ENCODE assay signal across 26 cellular contexts in the genomic region with DNA sequence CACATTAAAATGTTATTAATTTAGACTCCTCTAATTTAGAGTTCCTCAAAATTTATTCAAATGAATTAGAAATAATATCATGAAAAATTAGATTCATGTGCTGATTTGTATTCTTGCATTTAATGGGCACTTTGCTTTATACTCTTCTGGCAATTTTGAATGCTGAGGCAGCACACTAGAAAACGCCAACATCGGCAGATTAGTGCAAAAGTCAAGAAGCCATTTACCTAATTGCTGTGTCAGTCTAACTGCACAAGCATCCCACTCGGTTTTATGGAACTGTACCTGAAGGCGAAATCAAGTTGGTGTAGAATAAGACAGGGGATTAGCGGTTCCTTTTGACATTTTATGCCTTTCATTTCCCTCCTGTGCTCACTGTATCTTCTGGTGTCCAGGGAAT.
"Had no signal": no experiment of that assay in that cellular context is flagged by ENCODE, and none has a peak within 500 bp of the region (broad histone marks: within the 10 kb centered on the region; RNA-seq: fewer than 3 reads in every experiment).

No MANE protein-coding gene starts in this region.

- H3K36me3 ChIP-seq: breast epithelium, esophagus muscularis mucosa, heart right ventricle, left ventricle myocardium inferior, neutrophil, sigmoid colon, thoracic aorta had no signal

- H3K4me3 Mint-ChIP-seq: activated CD4-positive, alpha-beta memory T cell treated with anti-CD3 and anti-CD28 coated beads for 36 hours; activated CD4-positive, alpha-beta T cell treated with anti-CD3 and anti-CD28 coated beads, Interleukin-2, amount 10 ng/mL, durations not matched to agents 24 days and 14 days; endodermal cell; natural killer cell treated with Interleukin-12 subunit alpha and Interleukin-12 subunit beta and Interleukin-15 and Interleukin-18, amount 100 ng/mL, for 72 hours; stimulated activated effector memory CD8-positive, alpha-beta T cell treated with anti-CD3 and anti-CD28 coated beads, Interleukin-12 subunit alpha, Interleukin-12 subunit beta, amount 100 ng/mL, for 72 hours; stimulated activated naive CD8-positive, alpha-beta T cell treated with anti-CD3 and anti-CD28 coated beads, Interleukin-15, Interleukin-2, amounts not matched to agents 100 ng/mL and 50 ng/mL, for 24 hours had no signal

- H3K9me3 Mint-ChIP-seq: activated CD4-positive, alpha-beta T cell treated with anti-CD3 and anti-CD28 coated beads, Interleukin-2, amount 10 ng/mL, durations not matched to agents 24 days and 14 days; endodermal cell had no signal

- H3K4me1 Mint-ChIP-seq: activated CD4-positive, alpha-beta T cell treated with anti-CD3 and anti-CD28 coated beads, Interleukin-2, amount 10 ng/mL, durations not matched to agents 24 days and 14 days; endodermal cell; stimulated activated effector memory CD8-positive, alpha-beta T cell treated with anti-CD3 and anti-CD28 coated beads, Interleukin-12 subunit alpha, Interleukin-12 subunit beta, amount 100 ng/mL, for 72 hours had no signal

- H3K36me3 Mint-ChIP-seq: activated CD4-positive, alpha-beta memory T cell treated with anti-CD3 and anti-CD28 coated beads for 36 hours; stimulated activated effector memory CD8-positive, alpha-beta T cell treated with anti-CD3 and anti-CD28 coated beads, Interleukin-12 subunit alpha, Interleukin-12 subunit beta, amount 100 ng/mL, for 72 hours had no signal

- ATAC-seq: foreskin keratinocyte; heart right ventricle; mucosa of descending colon; natural killer cell treated with Interleukin-12 subunit alpha and Interleukin-12 subunit beta and Interleukin-15 and Interleukin-18, amount 100 ng/mL, for 72 hours; stimulated activated effector memory CD8-positive, alpha-beta T cell treated with anti-CD3 and anti-CD28 coated beads, Interleukin-12 subunit alpha, Interleukin-12 subunit beta, amount 100 ng/mL, for 72 hours had no signal

- H3K27ac ChIP-seq: breast epithelium, esophagus muscularis mucosa, foreskin keratinocyte, heart right ventricle, left ventricle myocardium inferior, neutrophil, sigmoid colon, thoracic aorta had no signal

- H3K4me1 ChIP-seq: breast epithelium, esophagus muscularis mucosa, foreskin keratinocyte, heart right ventricle, left ventricle myocardium inferior, sigmoid colon had no signal

- H3K27ac Mint-ChIP-seq: activated CD4-positive, alpha-beta memory T cell treated with anti-CD3 and anti-CD28 coated beads for 36 hours; activated CD4-positive, alpha-beta T cell treated with anti-CD3 and anti-CD28 coated beads, Interleukin-2, amount 10 ng/mL, durations not matched to agents 24 days and 14 days; endodermal cell; natural killer cell treated with Interleukin-12 subunit alpha and Interleukin-12 subunit beta and Interleukin-15 and Interleukin-18, amount 100 ng/mL, for 72 hours; stimulated activated effector memory CD8-positive, alpha-beta T cell treated with anti-CD3 and anti-CD28 coated beads, Interleukin-12 subunit alpha, Interleukin-12 subunit beta, amount 100 ng/mL, for 72 hours; stimulated activated naive CD8-positive, alpha-beta T cell treated with anti-CD3 and anti-CD28 coated beads, Interleukin-15, Interleukin-2, amounts not matched to agents 100 ng/mL and 50 ng/mL, for 24 hours had no signal

- H3K27me3 Mint-ChIP-seq: activated CD4-positive, alpha-beta memory T cell treated with anti-CD3 and anti-CD28 coated beads for 36 hours; activated CD4-positive, alpha-beta T cell treated with anti-CD3 and anti-CD28 coated beads, Interleukin-2, amount 10 ng/mL, durations not matched to agents 24 days and 14 days; natural killer cell treated with Interleukin-12 subunit alpha and Interleukin-12 subunit beta and Interleukin-15 and Interleukin-18, amount 100 ng/mL, for 72 hours; stimulated activated naive CD8-positive, alpha-beta T cell treated with anti-CD3 and anti-CD28 coated beads, Interleukin-15, Interleukin-2, amounts not matched to agents 100 ng/mL and 50 ng/mL, for 24 hours had no signal

- H3K27me3 ChIP-seq: breast epithelium, esophagus muscularis mucosa, foreskin keratinocyte, heart right ventricle, neutrophil, sigmoid colon had no signal

- H3K9me3 ChIP-seq: breast epithelium, esophagus muscularis mucosa, heart right ventricle, left ventricle myocardium inferior, mucosa of descending colon, neutrophil, sigmoid colon, thoracic aorta had no signal

- H3K4me3 ChIP-seq: breast epithelium, esophagus muscularis mucosa, heart right ventricle, left ventricle myocardium inferior, lung, mucosa of descending colon, sigmoid colon, thoracic aorta had no signal

- DNase-seq: activated CD4-positive, alpha-beta memory T cell treated with anti-CD3 and anti-CD28 coated beads for 36 hours; activated CD4-positive, alpha-beta T cell treated with anti-CD3 and anti-CD28 coated beads, Interleukin-2, amount 10 ng/mL, durations not matched to agents 24 days and 14 days; activated CD4-positive, CD25-positive, alpha-beta regulatory T cell treated with anti-CD3 and anti-CD28 coated beads, Interleukin-2, amount 50 U/mL, for 72 hours; activated CD8-positive, alpha-beta memory T cell treated with anti-CD3 and anti-CD28 coated beads, Interleukin-2, amount 50 U/mL, for 4 hours; activated gamma-delta T cell; activated naive CD4-positive, alpha-beta T cell treated with anti-CD3 and anti-CD28 coated beads, Interleukin-2, amount 50 U/mL, for 16 hours; activated T-cell treated with anti-CD3 and anti-CD28 coated beads, Interleukin-2, amount 50 U/mL, for 1 hour; amygdala; central memory CD4-positive, alpha-beta T cell; endodermal cell; foreskin keratinocyte; heart right ventricle; left ventricle myocardium inferior; mucosa of descending colon; sigmoid colon; small intestine; stimulated activated CD4-positive, alpha-beta T cell treated with anti-CD3 and anti-CD28 coated beads, Interleukin-4, amount 100 ng/mL, for 24 hours; trophoblast cell had no signal
